ENCODE assay signal across 8 cellular contexts in the genomic region with DNA sequence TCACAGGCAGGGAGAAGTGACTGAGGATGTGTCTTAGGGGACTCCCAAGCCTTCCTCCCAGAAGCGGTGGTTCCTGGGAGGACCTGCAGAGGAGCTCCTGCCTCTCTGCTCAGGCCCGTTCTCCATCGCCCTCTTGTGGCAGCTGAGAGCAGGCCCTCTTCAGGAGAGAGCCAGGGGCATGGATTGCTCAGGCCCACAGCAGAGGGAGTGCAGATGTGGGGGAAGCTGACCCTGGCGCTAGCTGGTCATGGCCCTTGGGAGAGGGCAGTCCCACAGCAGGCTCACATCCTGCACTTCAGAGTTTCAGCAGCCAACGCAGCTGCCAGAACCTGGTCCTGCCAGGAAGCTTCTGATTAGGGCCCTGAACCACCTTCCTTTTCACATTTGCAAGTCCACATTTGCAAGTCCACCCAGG.
DNase-seq lines count a peak whose midpoint lies in the region; ATAC-seq and TF ChIP-seq lines count a peak whose summit lies in the region.

No MANE protein-coding gene starts in this region.

- TF ChIP-seq CTCF in GM12864 (IDR thresholded peaks at IDR 0.05; ENCODE audit: low read depth, low read length, missing control alignments) (peak; percentile 94), HCT116 (IDR thresholded peaks at IDR 0.05 in 2 of 3, conservative IDR thresholded peaks at IDR 0.05 in 1 of 3; ENCODE audit: borderline replicate concordance in 1 of 3, insufficient read depth in 1 of 3, low read depth in 2 of 3, low read length in 2 of 3) (peak; percentile 84 to 97 (median 93)), brain microvascular endothelial cell (IDR thresholded peaks at IDR 0.05; ENCODE audit: low read depth, low read length, missing control alignments) (peak; percentile 96)

- no peaks in the 10 kb centered on the region for H3K9me2 ChIP-seq in HCT116 (ENCODE audit: insufficient read depth)

- POLR2A ChIA-PET in HCT116 (lab: Charles Lee) = no interaction called here

- H3K4me3 ChIP-seq in GM12864 (ENCODE audit: low read depth, low read length) (no peak overlapping the region), HCT116 (replicated peaks in 1 of 2; ENCODE audit: low read depth in 1 of 2, low read length in 2 of 2) (no peak overlapping the region), brain microvascular endothelial cell (ENCODE audit: low read depth, low read length) (no peak overlapping the region)

- intact Hi-C loops in HCT116 (cut with micrococcal nuclease) = loop anchor here (5.0 kb wide), 1 partner anchor 466 kb away; no protein-coding TSS in a partner anchor

- H3K36me3 ChIP-seq in HCT116 (ENCODE audit: control insufficient read depth in 1 of 2, insufficient read depth in 2 of 2, low read length in 2 of 2) (no peaks in the 10 kb centered on the region), brain microvascular endothelial cell (replicated peaks) (no peaks in the 10 kb centered on the region)

- CTCF ChIA-PET in HCT116 (lab: Charles Lee) = interaction anchor here (0.6 to 3.9 kb wide), 24 partner anchors 9 to 1159 kb away, joined by 3 to 33 read pairs (median 4); a partner anchor contains a TSS

- H3K4me2 ChIP-seq in HCT116 (ENCODE audit: low read length) = no peak overlapping the region

- peak overlapping the region; percentile 54 for H2AFZ ChIP-seq in HCT116 (ENCODE audit: low read depth, low read length, poor library complexity, severe bottlenecking)

- DNase-seq in GM12864 (ENCODE audit: low read depth) = no peak
- DNase-seq in HCT116 (ENCODE audit: low read depth, low spot score) = peak; percentile 83
- peak; percentile 48 for DNase-seq in NCI-H1694 (lab: John Stamatoyannopoulos, UW)
- peak; percentile 61 for DNase-seq in UCSD-AML1 (lab: John Stamatoyannopoulos, UW; ENCODE audit: unreplicated experiment)
- DNase-seq in brain microvascular endothelial cell = peak; percentile 75
- DNase-seq in kidney tubule cell (ENCODE audit: low spot score) = peak; percentile 90
- peak in 2 of 3 experiments; percentile 50 to 61 for DNase-seq in stimulated activated CD4-positive, alpha-beta T cell treated with anti-CD3 and anti-CD28 coated beads, TNF-alpha, amount 100 ng/mL, for 4 hours (ENCODE audit: low read depth in 3 of 3)
- DNase-seq in inferior parietal cortex (ENCODE audit: extremely low spot score) = no peak

- no peaks in the 10 kb centered on the region for H4K20me1 ChIP-seq in HCT116 (ENCODE audit: insufficient read depth)

- no peak for TF ChIP-seq POLR2A in HCT116 (IDR thresholded peaks at IDR 0.05; ENCODE audit: borderline replicate concordance, extremely low read depth, insufficient read depth, insufficient read length)

- H3K27me3 ChIP-seq in HCT116 (ENCODE audit: insufficient read depth, low read length) = no peaks in the 10 kb centered on the region
- H3K27me3 ChIP-seq in brain microvascular endothelial cell (replicated peaks) = no peaks in the 10 kb centered on the region

- BruUV-seq in HCT116 (replicated peaks; lab: Mats Ljungman, UMichigan) = no TSS peak

- RAD21 ChIA-PET in HCT116 (lab: Charles Lee; ENCODE audit: low non-redundant PET in 1 of 2, low total read pairs in 2 of 2, uncharacterized antibody in 2 of 2, unreplicated experiment in 2 of 2) = no interaction called here

- peak; percentile 89 for ATAC-seq in HCT116

- H3K4me1 ChIP-seq in HCT116 (ENCODE audit: control insufficient read depth in 1 of 2, insufficient read depth in 2 of 2, low read length in 2 of 2) = peaks cover 0 to 7% of the 10 kb centered on the region in 2 experiments; a peak in 2 of 4 replicates

- in situ Hi-C loops in brain microvascular endothelial cell (cut with HindIII; ENCODE audit: low pct_ligation_motif_present, low sequenced_read_pairs) = no loop called here

- H3K9ac ChIP-seq in HCT116 (ENCODE audit: low read length) = no peak overlapping the region

- 0 out of 2 replicates have a peak, but pooled peaks have one; percentile 19 for TF ChIP-seq RAD21 in HCT116 (IDR thresholded peaks at IDR 0.05; ENCODE audit: low read depth)

- H3K79me2 ChIP-seq in HCT116 (ENCODE audit: insufficient read depth, low read length) = no peaks in the 10 kb centered on the region

- no peak overlapping the region for H3K27ac ChIP-seq in HCT116 (ENCODE audit: low read depth, low read length)
- H3K27ac ChIP-seq in brain microvascular endothelial cell = no peak overlapping the region

- H3K9me3 ChIP-seq in HCT116 (ENCODE audit: control insufficient read depth in 1 of 2, insufficient read depth in 1 of 2, low read depth in 1 of 2, low read length in 2 of 2) = no peaks in the 10 kb centered on the region

TF ChIP-seq in HCT116, 20 proteins besides CTCF, POLR2A, EP300 and RAD21:
- TF ChIP-seq CBX3 (IDR thresholded peaks at IDR 0.05; ENCODE audit: low read depth) (no peak), EGR1 (IDR thresholded peaks at IDR 0.05; ENCODE audit: low read depth) (no peak)
- TF ChIP-seq, protein P1, sequence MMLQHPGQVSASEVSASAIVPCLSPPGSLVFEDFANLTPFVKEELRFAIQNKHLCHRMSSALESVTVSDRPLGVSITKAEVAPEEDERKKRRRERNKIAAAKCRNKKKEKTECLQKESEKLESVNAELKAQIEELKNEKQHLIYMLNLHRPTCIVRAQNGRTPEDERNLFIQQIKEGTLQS (IDR thresholded peaks at IDR 0.05) = no peak

Comparison
In these comparisons a context has a peak if more than half of its experiments do, and no peak if none do; other contexts are left out.
1. DNase-seq: peak in HCT116 (single experiment), NCI-H1694 (single experiment), UCSD-AML1 (single experiment), brain microvascular endothelial cell (single experiment), kidney tubule cell (single experiment) and stimulated activated CD4-positive, alpha-beta T cell treated with anti-CD3 and anti-CD28 coated beads, TNF-alpha, amount 100 ng/mL, for 4 hours (2 of 3); none in GM12864 (single experiment) and inferior parietal cortex (single experiment).
2. Peak in every context shown above with its lines, with median percentiles within 50 percentile points of each other: CTCF ChIP-seq.